Comparison of ENCODE assay signal across 23 cellular contexts in the genomic region with DNA sequence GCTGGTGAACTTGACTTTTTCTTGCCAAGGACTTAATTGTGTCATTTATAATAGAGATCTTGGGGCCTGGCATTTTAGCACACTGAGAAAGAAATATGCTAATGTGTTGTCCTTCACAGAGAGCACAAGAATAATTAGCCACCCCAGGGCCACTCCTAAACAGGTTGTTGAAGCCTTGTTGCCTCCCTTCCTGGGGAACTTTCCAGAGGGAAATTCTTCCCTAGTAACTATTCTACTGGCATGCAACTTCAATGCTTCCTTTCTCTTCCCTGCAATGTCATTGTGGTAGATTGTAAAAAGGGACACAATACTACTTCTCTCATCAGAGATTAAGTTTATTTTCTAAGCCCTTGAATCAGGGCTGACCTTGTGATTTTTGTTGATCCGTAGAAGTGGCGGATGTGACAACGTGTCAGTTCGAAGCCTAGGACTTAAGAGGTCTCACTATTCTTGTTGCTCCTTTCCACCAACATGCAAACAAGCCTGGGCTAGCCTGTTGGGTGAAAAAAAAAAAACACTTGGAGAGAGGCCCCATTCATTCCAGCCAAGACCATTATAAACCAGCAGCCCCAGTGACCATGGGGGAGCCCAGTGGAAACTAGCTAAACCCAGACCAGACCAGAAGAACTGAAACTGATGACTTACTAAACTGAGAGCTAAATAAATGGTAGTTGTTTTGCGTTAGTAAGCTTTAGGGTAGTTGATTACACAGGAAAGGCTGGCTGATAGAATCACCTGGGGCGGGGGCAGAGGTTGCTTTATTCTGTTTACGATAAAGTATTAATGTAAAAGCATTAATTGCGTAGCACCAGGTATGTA.
DNase-seq lines count a peak whose midpoint lies in the region; TF ChIP-seq lines count a peak whose summit lies in the region.
"Had no signal": no experiment of that assay in that cellular context is flagged by ENCODE, and none has a peak within 500 bp of the region (broad histone marks: within the 10 kb centered on the region; RNA-seq: fewer than 3 reads in every experiment).

No MANE protein-coding gene starts in this region.

- peaks cover 3% of the 10 kb centered on the region for H3K27me3 Mint-ChIP-seq in endodermal cell (ENCODE audit: insufficient read depth)
- H3K27me3 Mint-ChIP-seq: activated T-cell treated with anti-CD3 and anti-CD28 coated beads, Interleukin-2, amount 50 U/mL, for 24 hours had no signal

- no peaks in the 10 kb centered on the region for H3K36me3 Mint-ChIP-seq in endodermal cell (ENCODE audit: low read depth)

- 88 to 92% methylated on average over 8 of the region's 8 CpGs for WGBS in endodermal cell (ENCODE audit: insufficient coverage in 1 of 2, insufficient read length in 1 of 2), 2 experiments

- in situ Hi-C loops in G401 (cut with HindIII; ENCODE audit: low sequenced_read_pairs): no loop called here

- no peak overlapping the region for H3K4me3 ChIP-seq in endodermal cell (ENCODE audit: low read length)
- H3K4me3 ChIP-seq: BLaER1 treated with 17β-estradiol and CSF1 and Interleukin-3, amounts not matched to agents 10 nM and 100 nM; ovary; sigmoid colon; vagina had no signal

- H3K9me3 Mint-ChIP-seq in endodermal cell: peaks cover 13% of the 10 kb centered on the region

- H3K27ac ChIP-seq in endodermal cell (ENCODE audit: low read depth, low read length): peak overlapping the region; percentile 70
- H3K27ac ChIP-seq in RWPE1: no peak overlapping the region
- H3K27ac ChIP-seq: BLaER1 treated with 17β-estradiol and CSF1 and Interleukin-3, amounts not matched to agents 10 nM and 100 nM; ovary; sigmoid colon; vagina had no signal

- peaks cover 12% of the 10 kb centered on the region for H3K9me3 ChIP-seq in endodermal cell (ENCODE audit: control insufficient read depth, low read length)
- H3K9me3 ChIP-seq: ovary had no signal

- no peak for TF ChIP-seq CTCF in endodermal cell (conservative IDR thresholded peaks at IDR 0.05)
- TF ChIP-seq CTCF in RWPE1 (conservative IDR thresholded peaks at IDR 0.05; ENCODE audit: low read depth): no peak

- peak overlapping the region; percentile 18 for H3K27ac Mint-ChIP-seq in endodermal cell
- H3K27ac Mint-ChIP-seq: activated CD8-positive, alpha-beta T cell treated with anti-CD3 and anti-CD28 coated beads, Interleukin-2, amount 10 ng/mL, durations not matched to agents 7 days and 5 days; activated T-cell treated with anti-CD3 and anti-CD28 coated beads, Interleukin-2, amount 50 U/mL, for 24 hours had no signal

- H3K4me1 Mint-ChIP-seq in endodermal cell: peaks cover 11% of the 10 kb centered on the region

- H3K36me3 ChIP-seq in endodermal cell (ENCODE audit: control insufficient read depth, insufficient read depth, low read length): no peaks in the 10 kb centered on the region
- H3K36me3 ChIP-seq: BLaER1 treated with 17β-estradiol and CSF1 and Interleukin-3, amounts not matched to agents 10 nM and 100 nM; ovary; sigmoid colon; vagina had no signal

- peaks cover 9% of the 10 kb centered on the region for H3K4me1 ChIP-seq in endodermal cell (ENCODE audit: control insufficient read depth, insufficient read depth, low read length)
- H3K4me1 ChIP-seq: sigmoid colon, vagina had no signal

- POLR2A ChIA-PET in RWPE1 (lab: Yijun Ruan, JAX; ENCODE audit: low non-redundant PET): no interaction called here

- DNase-seq in G401 (ENCODE audit: low spot score): peak; percentile 22
- peak; percentile 29 for DNase-seq in MV-4-11 (lab: John Stamatoyannopoulos, UW)
- DNase-seq in endodermal cell: no peak
- DNase-seq in midbrain (lab: John Stamatoyannopoulos, UW): peak; percentile 58
- DNase-seq in NCI-H69 (lab: John Stamatoyannopoulos, UW): no peak
- DNase-seq in DMS53 (lab: John Stamatoyannopoulos, UW): no peak
- no peak for DNase-seq in RWPE1 (ENCODE audit: low spot score)
- DNase-seq in HUDEP-2 (lab: John Stamatoyannopoulos, UW; ENCODE audit: unreplicated experiment in 76 of 76): no peak
- DNase-seq: activated CD8-positive, alpha-beta T cell treated with anti-CD3 and anti-CD28 coated beads, Interleukin-2, amount 10 ng/mL, durations not matched to agents 7 days and 5 days; activated T-cell treated with anti-CD3 and anti-CD28 coated beads, Interleukin-2, amount 50 U/mL, for 24 hours; EL; erythroblast; Kasumi-1; naive B cell; NCI-H1048; NCI-H1930; NCI-H226; ovary; PC-3; SHP77; sigmoid colon had no signal

- H3K4me3 Mint-ChIP-seq in endodermal cell: no peak overlapping the region
- H3K4me3 Mint-ChIP-seq: activated CD8-positive, alpha-beta T cell treated with anti-CD3 and anti-CD28 coated beads, Interleukin-2, amount 10 ng/mL, durations not matched to agents 7 days and 5 days; activated T-cell treated with anti-CD3 and anti-CD28 coated beads, Interleukin-2, amount 50 U/mL, for 24 hours; naive B cell had no signal

- H3K9ac ChIP-seq in endodermal cell (ENCODE audit: extremely low read depth, low read length, poor library complexity, severe bottlenecking): no peak overlapping the region
- H3K9ac ChIP-seq: BLaER1 treated with 17β-estradiol and CSF1 and Interleukin-3, amounts not matched to agents 10 nM and 100 nM had no signal

- CTCF ChIA-PET in RWPE1 (lab: Yijun Ruan, JAX): no interaction called here

- H3K27me3 ChIP-seq in endodermal cell (ENCODE audit: control insufficient read depth, insufficient read depth, low read length, poor library complexity, severe bottlenecking): no peaks in the 10 kb centered on the region
- H3K27me3 ChIP-seq: BLaER1 treated with 17β-estradiol and CSF1 and Interleukin-3, amounts not matched to agents 10 nM and 100 nM; ovary; sigmoid colon; vagina had no signal

Comparison
In these comparisons a context has a peak if more than half of its experiments do, and no peak if none do; other contexts are left out.
1. DNase-seq: peak in G401 (single experiment), MV-4-11 (single experiment) and midbrain (single experiment); none in endodermal cell (single experiment), NCI-H69 (single experiment), DMS53 (single experiment), RWPE1 (single experiment) and HUDEP-2 (0 of 76).